ENCODE assay signal across 2 cellular contexts in the genomic region with DNA sequence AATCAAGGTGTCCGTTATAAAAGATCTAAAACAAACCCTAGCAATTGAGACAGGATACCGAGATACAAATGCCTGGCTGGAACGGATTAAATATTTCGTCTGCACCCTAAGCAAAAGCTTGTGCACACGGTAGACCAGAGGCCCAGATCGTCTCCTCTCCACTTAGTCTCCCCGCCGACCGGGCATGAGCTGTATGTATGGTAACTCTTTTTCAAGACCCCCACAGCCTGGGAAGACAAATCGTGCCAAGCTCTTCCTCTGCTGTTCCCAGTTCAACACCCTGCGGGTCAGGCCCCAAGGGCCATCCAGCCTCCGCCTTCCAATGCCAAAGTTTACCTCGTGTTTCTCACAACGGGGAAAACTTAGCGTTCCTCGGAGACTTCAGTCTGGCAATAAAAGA.
TF ChIP-seq lines count a peak whose summit lies in the region.

No MANE protein-coding gene starts in this region.

TF ChIP-seq in GM23338, 12 proteins besides CTCF, POLR2A, EP300 and RAD21 (continued from another document):
- no peak for TF ChIP-seq ZNF462 (CRISPR knock-in tag; IDR thresholded peaks at IDR 0.05)
- no peak for TF ChIP-seq POLR2AphosphoS5 (IDR thresholded peaks at IDR 0.05; ENCODE audit: low read depth)
- no peak for TF ChIP-seq ZNF331 (CRISPR knock-in tag; IDR thresholded peaks at IDR 0.05; ENCODE audit: low read depth)
- TF ChIP-seq JUNB (IDR thresholded peaks at IDR 0.05; ENCODE audit: unreplicated experiment): no peak
- TF ChIP-seq EZH2 (IDR thresholded peaks at IDR 0.05; ENCODE audit: low read depth, unreplicated experiment): no peak
- TF ChIP-seq ZNF114 (CRISPR knock-in tag; IDR thresholded peaks at IDR 0.05): no peak
- no peak for TF ChIP-seq CREB1 (CRISPR knock-in tag; IDR thresholded peaks at IDR 0.05; ENCODE audit: low read depth)
- TF ChIP-seq EZH2phosphoT487 (IDR thresholded peaks at IDR 0.05; ENCODE audit: unreplicated experiment): no peak
- TF ChIP-seq, protein P1, sequence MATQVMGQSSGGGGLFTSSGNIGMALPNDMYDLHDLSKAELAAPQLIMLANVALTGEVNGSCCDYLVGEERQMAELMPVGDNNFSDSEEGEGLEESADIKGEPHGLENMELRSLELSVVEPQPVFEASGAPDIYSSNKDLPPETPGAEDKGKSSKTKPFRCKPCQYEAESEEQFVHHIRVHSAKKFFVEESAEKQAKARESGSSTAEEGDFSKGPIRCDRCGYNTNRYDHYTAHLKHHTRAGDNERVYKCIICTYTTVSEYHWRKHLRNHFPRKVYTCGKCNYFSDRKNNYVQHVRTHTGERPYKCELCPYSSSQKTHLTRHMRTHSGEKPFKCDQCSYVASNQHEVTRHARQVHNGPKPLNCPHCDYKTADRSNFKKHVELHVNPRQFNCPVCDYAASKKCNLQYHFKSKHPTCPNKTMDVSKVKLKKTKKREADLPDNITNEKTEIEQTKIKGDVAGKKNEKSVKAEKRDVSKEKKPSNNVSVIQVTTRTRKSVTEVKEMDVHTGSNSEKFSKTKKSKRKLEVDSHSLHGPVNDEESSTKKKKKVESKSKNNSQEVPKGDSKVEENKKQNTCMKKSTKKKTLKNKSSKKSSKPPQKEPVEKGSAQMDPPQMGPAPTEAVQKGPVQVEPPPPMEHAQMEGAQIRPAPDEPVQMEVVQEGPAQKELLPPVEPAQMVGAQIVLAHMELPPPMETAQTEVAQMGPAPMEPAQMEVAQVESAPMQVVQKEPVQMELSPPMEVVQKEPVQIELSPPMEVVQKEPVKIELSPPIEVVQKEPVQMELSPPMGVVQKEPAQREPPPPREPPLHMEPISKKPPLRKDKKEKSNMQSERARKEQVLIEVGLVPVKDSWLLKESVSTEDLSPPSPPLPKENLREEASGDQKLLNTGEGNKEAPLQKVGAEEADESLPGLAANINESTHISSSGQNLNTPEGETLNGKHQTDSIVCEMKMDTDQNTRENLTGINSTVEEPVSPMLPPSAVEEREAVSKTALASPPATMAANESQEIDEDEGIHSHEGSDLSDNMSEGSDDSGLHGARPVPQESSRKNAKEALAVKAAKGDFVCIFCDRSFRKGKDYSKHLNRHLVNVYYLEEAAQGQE (IDR thresholded peaks at IDR 0.05; ENCODE audit: unreplicated experiment): no peak
- TF ChIP-seq, protein P2, sequence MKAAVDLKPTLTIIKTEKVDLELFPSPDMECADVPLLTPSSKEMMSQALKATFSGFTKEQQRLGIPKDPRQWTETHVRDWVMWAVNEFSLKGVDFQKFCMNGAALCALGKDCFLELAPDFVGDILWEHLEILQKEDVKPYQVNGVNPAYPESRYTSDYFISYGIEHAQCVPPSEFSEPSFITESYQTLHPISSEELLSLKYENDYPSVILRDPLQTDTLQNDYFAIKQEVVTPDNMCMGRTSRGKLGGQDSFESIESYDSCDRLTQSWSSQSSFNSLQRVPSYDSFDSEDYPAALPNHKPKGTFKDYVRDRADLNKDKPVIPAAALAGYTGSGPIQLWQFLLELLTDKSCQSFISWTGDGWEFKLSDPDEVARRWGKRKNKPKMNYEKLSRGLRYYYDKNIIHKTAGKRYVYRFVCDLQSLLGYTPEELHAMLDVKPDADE (IDR thresholded peaks at IDR 0.05): no peak

TF ChIP-seq in H1, 55 proteins besides CTCF, POLR2A, EP300 and RAD21 (continued from another document):
- TF ChIP-seq JUN (IDR thresholded peaks at IDR 0.05; ENCODE audit: low read depth, low read length) (no peak), GTF2F1 (IDR thresholded peaks at IDR 0.05; ENCODE audit: borderline replicate concordance, low read depth, low read length) (no peak)
TF ChIP-seq in H1: peak in this region for 0.
